Comparison of ENCODE assay signal across 11 cellular contexts in the genomic region with DNA sequence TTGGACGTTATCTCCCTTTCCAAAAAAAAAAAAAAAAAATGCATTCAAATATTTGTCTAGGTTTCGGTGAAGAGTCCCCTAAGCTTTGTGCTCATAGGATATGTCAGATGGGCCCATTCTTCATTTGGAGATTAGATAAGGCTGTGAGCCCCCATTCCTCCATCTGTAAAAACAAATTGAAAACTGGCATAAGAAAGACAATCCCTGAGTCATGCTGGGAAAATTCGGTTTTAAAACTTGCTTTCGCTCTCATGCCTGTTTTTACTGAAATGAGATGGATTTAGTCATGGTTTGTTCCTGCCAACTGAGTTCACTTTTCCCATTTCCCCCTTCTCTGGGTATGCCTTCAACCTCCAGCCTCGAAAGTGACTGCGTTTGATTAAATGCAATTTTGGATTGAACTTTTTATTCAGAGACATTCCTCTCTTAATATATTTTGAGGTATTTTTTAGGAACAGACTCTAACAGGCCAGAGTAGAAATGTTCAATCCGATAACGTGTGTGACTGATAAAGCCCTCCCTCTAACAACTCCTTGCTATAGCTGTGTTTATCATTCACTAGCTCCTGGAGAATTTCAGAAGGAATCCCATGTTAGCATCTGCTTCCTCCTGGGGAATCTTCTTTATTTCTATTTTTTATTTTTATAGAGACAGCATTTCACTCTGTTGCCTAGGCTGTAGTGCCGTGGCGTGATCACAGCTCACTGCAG.
DNase-seq lines count a peak whose midpoint lies in the region; ATAC-seq and TF ChIP-seq lines count a peak whose summit lies in the region.
"Had no signal": no experiment of that assay in that cellular context is flagged by ENCODE, and none has a peak within 500 bp of the region (broad histone marks: within the 10 kb centered on the region; RNA-seq: fewer than 3 reads in every experiment).

No MANE protein-coding gene starts in this region.

- TF ChIP-seq POLR2A in stomach (IDR thresholded peaks at IDR 0.05): no peak

- H3K27ac ChIP-seq in right cardiac atrium (ENCODE audit: low read length) (peak overlapping the region; percentile 61), stomach (peak overlapping the region in 4 of 5 donors; percentile 54 to 89 (median 68))

- TF ChIP-seq CTCF in brain (conservative IDR thresholded peaks at IDR 0.05) (no peak), stomach (IDR thresholded peaks at IDR 0.05) (no peak)

- peaks cover 65% of the 10 kb centered on the region for H3K4me1 Mint-ChIP-seq in brain
- H3K4me1 Mint-ChIP-seq in activated T-cell treated with anti-CD3 and anti-CD28 coated beads, Interleukin-2, amount 50 U/mL, for 24 hours (ENCODE audit: low read depth): peaks cover 7% of the 10 kb centered on the region
- H3K4me1 Mint-ChIP-seq: central memory CD8-positive, alpha-beta T cell had no signal

- H3K27ac Mint-ChIP-seq in brain: peak overlapping the region in 2 of 5 experiments; percentile 71 to 90
- no peak overlapping the region for H3K27ac Mint-ChIP-seq in activated T-cell treated with anti-CD3 and anti-CD28 coated beads, Interleukin-2, amount 50 U/mL, for 24 hours

- H3K9me3 ChIP-seq in right cardiac atrium (ENCODE audit: control insufficient read depth, low read length) (no peaks in the 10 kb centered on the region), stomach (no peaks in the 10 kb centered on the region)

- WGBS in right cardiac atrium: 48% methylated on average over 10 of the region's 10 CpGs
- WGBS in stomach, 5 donors: 54 to 61% (median 60%) methylated on average over 10 of the region's 10 CpGs

- ATAC-seq in right cardiac atrium: peak; percentile 18 to 32

- DNase-seq in HCEC 1CT (peak; percentile 87), right cardiac atrium (no peak), stomach (no peak), SKM-1 (lab: John Stamatoyannopoulos, UW; ENCODE audit: unreplicated experiment) (no peak), ecto neural progenitor cell (ENCODE audit: low spot score) (no peak)
- no peak for DNase-seq in activated T-cell treated with anti-CD3 and anti-CD28 coated beads, Interleukin-2, amount 50 U/mL, for 24 hours
- no peak for DNase-seq in activated naive CD4-positive, alpha-beta T cell (lab: John Stamatoyannopoulos, UW)
- DNase-seq: activated CD8-positive, alpha-beta memory T cell treated with anti-CD3 and anti-CD28 coated beads for 24 hours; SHP77 had no signal

- no peaks in the 10 kb centered on the region for H3K27me3 ChIP-seq in right cardiac atrium (ENCODE audit: control insufficient read depth, insufficient read depth)
- no peaks in the 10 kb centered on the region for H3K27me3 ChIP-seq in stomach

- H3K9me3 Mint-ChIP-seq in brain: peaks cover 0 to 6% (median 0%) of the 10 kb centered on the region in 5 experiments
- no peaks in the 10 kb centered on the region for H3K9me3 Mint-ChIP-seq in activated T-cell treated with anti-CD3 and anti-CD28 coated beads, Interleukin-2, amount 50 U/mL, for 24 hours
- H3K9me3 Mint-ChIP-seq: central memory CD8-positive, alpha-beta T cell had no signal

- TF ChIP-seq EP300 in stomach (IDR thresholded peaks at IDR 0.05): no peak

- peak overlapping the region in 3 of 5 experiments; percentile 21 to 48 (median 39) for H3K4me3 Mint-ChIP-seq in brain
- H3K4me3 Mint-ChIP-seq in activated T-cell treated with anti-CD3 and anti-CD28 coated beads, Interleukin-2, amount 50 U/mL, for 24 hours: no peak overlapping the region
- H3K4me3 Mint-ChIP-seq: central memory CD8-positive, alpha-beta T cell had no signal

- peaks cover 4% of the 10 kb centered on the region for H3K27me3 Mint-ChIP-seq in brain
- no peaks in the 10 kb centered on the region for H3K27me3 Mint-ChIP-seq in activated T-cell treated with anti-CD3 and anti-CD28 coated beads, Interleukin-2, amount 50 U/mL, for 24 hours

- H3K4me3 ChIP-seq in right cardiac atrium (ENCODE audit: low read length) (no peak overlapping the region), stomach (no peak overlapping the region)

- intact Hi-C loops in right cardiac atrium (cut with DNase I) (no loop called here), stomach (cut with DNase I; ENCODE audit: low total_unique reads) (no loop called here)

- no peaks in the 10 kb centered on the region for H3K36me3 ChIP-seq in stomach

- H3K4me1 ChIP-seq in right cardiac atrium (ENCODE audit: control insufficient read depth, insufficient read depth, low read length): peaks cover 3% of the 10 kb centered on the region
- H3K4me1 ChIP-seq in stomach: peaks cover 17 to 59% (median 40%) of the 10 kb centered on the region in 4 donors

- no peaks in the 10 kb centered on the region for H3K36me3 Mint-ChIP-seq in brain
- no peaks in the 10 kb centered on the region for H3K36me3 Mint-ChIP-seq in activated T-cell treated with anti-CD3 and anti-CD28 coated beads, Interleukin-2, amount 50 U/mL, for 24 hours (ENCODE audit: low read depth)
